19 cellular contexts compared by ENCODE assay signal in the genomic region with DNA sequence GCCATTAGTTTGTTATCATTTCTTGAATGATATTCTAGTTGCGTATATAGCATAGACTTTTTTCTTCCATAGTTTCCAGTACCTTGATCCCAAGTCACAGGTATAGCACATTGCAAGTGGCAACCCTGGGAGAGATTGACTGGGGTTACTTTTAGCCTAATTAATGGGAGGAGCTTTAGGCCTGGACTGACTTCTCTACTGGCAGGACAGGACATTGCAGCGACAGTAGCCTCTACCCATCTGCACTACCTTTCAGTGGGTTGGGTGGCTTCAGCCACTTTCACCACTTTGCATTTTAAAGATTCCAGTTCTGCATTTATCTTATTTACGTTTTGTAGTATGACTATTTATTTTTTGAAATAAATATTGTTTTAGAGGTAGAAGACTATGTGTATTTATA.
"Had no signal": no experiment of that assay in that cellular context is flagged by ENCODE, and none has a peak within 500 bp of the region (broad histone marks: within the 10 kb centered on the region; RNA-seq: fewer than 3 reads in every experiment).

No MANE protein-coding gene starts in this region.

- H3K27ac ChIP-seq: foreskin keratinocyte, neutrophil, right atrium auricular region, sigmoid colon, skin epidermis, stomach, thoracic aorta had no signal

- H3K36me3 ChIP-seq: neutrophil, right atrium auricular region, sigmoid colon, stomach, thoracic aorta had no signal

- H3K4me3 ChIP-seq: right atrium auricular region, sigmoid colon, skin epidermis, stomach, thoracic aorta had no signal

- ATAC-seq: foreskin keratinocyte; left cardiac atrium; left ventricle myocardium superior; naive thymus-derived CD4-positive, alpha-beta T cell had no signal

- H3K9me3 ChIP-seq: neutrophil, right atrium auricular region, sigmoid colon, stomach, thoracic aorta had no signal

- H3K4me1 ChIP-seq: foreskin keratinocyte, right atrium auricular region, sigmoid colon, stomach had no signal

- H3K27me3 ChIP-seq: neutrophil, right atrium auricular region, sigmoid colon, stomach had no signal

- DNase-seq: cerebellar nuclear complex; erythroblast; foreskin keratinocyte; immature natural killer cell; kidney; left cardiac atrium; left ventricle myocardium superior; naive thymus-derived CD4-positive, alpha-beta T cell; nephron progenitor cell; sigmoid colon; stimulated activated CD4-positive, alpha-beta T cell treated with anti-CD3 and anti-CD28 coated beads, Interleukin-12 subunit alpha, Interleukin-12 subunit beta, amount 100 ng/mL, for 4 hours; stimulated activated naive CD4-positive, alpha-beta T cell; stomach; substantia nigra; trophoblast cell had no signal
